In the genomic region with DNA sequence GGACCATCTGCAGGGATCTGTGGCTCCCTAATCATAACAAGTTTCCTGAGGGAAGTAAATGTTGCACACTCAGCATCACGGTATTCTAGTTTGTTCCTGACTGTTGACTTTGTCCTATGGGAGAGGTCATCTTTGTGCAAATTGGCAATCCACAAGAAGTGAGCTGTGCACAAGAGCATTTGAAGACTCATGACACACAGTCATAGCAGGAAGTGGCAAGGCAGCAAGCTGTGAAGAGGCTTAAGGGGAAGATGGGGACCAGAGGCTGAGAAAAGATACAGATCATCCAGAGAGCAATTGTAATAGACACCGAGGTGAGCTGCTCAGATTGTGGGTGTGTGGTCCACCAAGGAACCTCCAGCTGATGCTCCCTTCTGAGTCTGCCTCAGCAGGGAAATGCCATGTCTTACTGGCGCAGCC, we compare ENCODE assay signal across 15 cellular contexts. TPM values are rescaled to one million over a fixed set of nuclear protein-coding genes. Genes with fewer than 3 reads are reported as not detected.
DNase-seq lines count a peak whose midpoint lies in the region; ATAC-seq, FAIRE-seq and TF ChIP-seq lines count a peak whose summit lies in the region.
"Had no signal": no experiment of that assay in that cellular context is flagged by ENCODE, and none has a peak within 500 bp of the region (broad histone marks: within the 10 kb centered on the region; RNA-seq: fewer than 3 reads in every experiment).

No MANE protein-coding gene starts in this region.

- H3K27me3 Mint-ChIP-seq in Caco-2 (ENCODE audit: insufficient read depth, unreplicated experiment): no peaks in the 10 kb centered on the region
- H3K27me3 Mint-ChIP-seq in T-helper 17 cell: peaks cover 37% of the 10 kb centered on the region

- no peak overlapping the region for H3K9ac ChIP-seq in IMR-90 (ENCODE audit: low read depth, low read length)
- no peak overlapping the region for H3K9ac ChIP-seq in K562 (ENCODE audit: insufficient read depth in 1 of 2, low read depth in 2 of 2, low read length in 2 of 2)

- H3K36me3 ChIP-seq in Caco-2 (ENCODE audit: control insufficient read depth, insufficient read depth, low read length) (no peaks in the 10 kb centered on the region), IMR-90 (ENCODE audit: control insufficient read depth, insufficient read depth, low read length) (no peaks in the 10 kb centered on the region), K562 (ENCODE audit: control insufficient read depth, insufficient read depth, low read length) (no peaks in the 10 kb centered on the region), osteoblast (ENCODE audit: insufficient read depth, low read length) (no peaks in the 10 kb centered on the region)
- H3K36me3 ChIP-seq: gastroesophageal sphincter, spleen had no signal

- no peaks in the 10 kb centered on the region for H3K27me3 ChIP-seq in Caco-2 (replicated peaks; ENCODE audit: control insufficient read depth, insufficient read depth, low read length)
- no peaks in the 10 kb centered on the region for H3K27me3 ChIP-seq in IMR-90 (ENCODE audit: control insufficient read depth, insufficient read depth, low read length)
- H3K27me3 ChIP-seq in K562 (ENCODE audit: control insufficient read depth in 2 of 2, insufficient read depth in 2 of 2, low read length in 2 of 2): no peaks in the 10 kb centered on the region
- no peaks in the 10 kb centered on the region for H3K27me3 ChIP-seq in osteoblast (ENCODE audit: insufficient read depth, low read length)
- H3K27me3 ChIP-seq: gastroesophageal sphincter, spleen had no signal

- H3K14ac ChIP-seq in IMR-90 (replicated peaks; ENCODE audit: low read depth, low read length): peak overlapping the region; percentile 69

- peaks cover 20% of the 10 kb centered on the region for H3K9me3 Mint-ChIP-seq in Caco-2 (ENCODE audit: unreplicated experiment)
- H3K9me3 Mint-ChIP-seq: central memory CD8-positive, alpha-beta T cell; mesothelial cell of epicardium had no signal

- CTCF ChIA-PET in Caco-2 (lab: Charles Lee): no interaction called here
- CTCF ChIA-PET in IMR-90 (lab: Yijun Ruan, JAX): no interaction called here
- CTCF ChIA-PET in K562 (lab: Yijun Ruan, JAX; ENCODE audit: low intra/inter-chr PET ratio): no interaction called here

- FAIRE-seq in K562 (lab: Jason Lieb, UNC): no peak

- TF ChIP-seq EP300 in K562 (IDR thresholded peaks at IDR 0.05; ENCODE audit: low read length): no peak

- TF ChIP-seq CTCF in Caco-2 (IDR thresholded peaks at IDR 0.05; ENCODE audit: insufficient read depth in 1 of 2, low read depth in 1 of 2, low read length in 1 of 2, severe bottlenecking in 1 of 2, unreplicated experiment in 1 of 2): no peak
- TF ChIP-seq CTCF in IMR-90 (conservative IDR thresholded peaks at IDR 0.05; ENCODE audit: low read depth, low read length): no peak
- no peak for TF ChIP-seq CTCF in K562 (IDR thresholded peaks at IDR 0.05 in 2 of 3, conservative IDR thresholded peaks at IDR 0.05 in 1 of 3; ENCODE audit: insufficient read depth in 2 of 3, low read depth in 1 of 3, low read length in 3 of 3)
- TF ChIP-seq CTCF in osteoblast (IDR thresholded peaks at IDR 0.05; ENCODE audit: extremely low read depth, low read depth, low read length): no peak

- H2BK20ac ChIP-seq in IMR-90 (ENCODE audit: low read depth, low read length): peak overlapping the region; percentile 28

- no peaks in the 10 kb centered on the region for H3K79me1 ChIP-seq in IMR-90 (ENCODE audit: low read depth in 1 of 2, low read length in 2 of 2)

- 0 out of 2 replicates have a peak overlapping the region, but pooled peaks have one; percentile 25 for H3K4ac ChIP-seq in IMR-90 (ENCODE audit: low read depth, low read length)

- 40% methylated on average over 1 of the region's 3 CpGs; no CpG with 5 or more reads in 1 of the 2 experiments for WGBS in IMR-90 (ENCODE audit: extremely low coverage in 2 of 2, insufficient read length in 1 of 2), 2 experiments
- 39% methylated on average over 3 of the region's 3 CpGs for WGBS in K562 (ENCODE audit: insufficient coverage, low coverage, missing lambda C conversion rate)

- 0 out of 2 replicates have a peak overlapping the region, but pooled peaks have one; percentile 18 for H3K23ac ChIP-seq in IMR-90 (ENCODE audit: low read depth, low read length)

- 0 out of 3 replicates have a peak overlapping the region, but pooled peaks have one; percentile 2 for H2BK15ac ChIP-seq in IMR-90 (ENCODE audit: low read depth, low read length)

- peak overlapping the region; percentile 36; the same call in 1 of the 2 replicates for H2AK5ac ChIP-seq in IMR-90 (ENCODE audit: low read depth, low read length)

- H3K9me1 ChIP-seq in IMR-90 (ENCODE audit: insufficient read depth, low read length) (peaks cover 11% of the 10 kb centered on the region), K562 (ENCODE audit: control insufficient read depth, insufficient read depth, low read length) (no peaks in the 10 kb centered on the region)

- ATAC-seq in IMR-90 (ENCODE audit: low read depth) (peak; percentile 69), K562 (no peak), T-helper 17 cell (no peak), HG02884 (IDR thresholded peaks at IDR 0.05; ENCODE audit: unreplicated experiment) (no peak)
- ATAC-seq: gastroesophageal sphincter had no signal

- H3K79me2 ChIP-seq in K562 (ENCODE audit: control insufficient read depth, insufficient read depth, low read length) (no peaks in the 10 kb centered on the region), osteoblast (ENCODE audit: insufficient read depth, low read length) (no peaks in the 10 kb centered on the region)

- H3K56ac ChIP-seq in IMR-90 (ENCODE audit: extremely low read depth, insufficient read depth, low read length): no peak overlapping the region

- H4K5ac ChIP-seq in IMR-90 (ENCODE audit: low read depth, low read length): peak overlapping the region; percentile 65

- no peak overlapping the region for H3K4me3 ChIP-seq in Caco-2 (ENCODE audit: low read depth, low read length)
- no peak overlapping the region for H3K4me3 ChIP-seq in IMR-90 (ENCODE audit: insufficient read depth, low read depth, low read length)
- no peak overlapping the region for H3K4me3 ChIP-seq in K562
- H3K4me3 ChIP-seq in osteoblast (ENCODE audit: insufficient read depth, low read length): no peak overlapping the region
- H3K4me3 ChIP-seq: gastroesophageal sphincter, spleen had no signal

- H4K8ac ChIP-seq in IMR-90 (ENCODE audit: low read depth in 2 of 2, low read length in 2 of 2): peak overlapping the region in 1 of 2 experiments; percentile 47; a peak in 1 of 4 replicates

- POLR2A ChIA-PET in Caco-2 (lab: Charles Lee): no interaction called here
- POLR2A ChIA-PET in IMR-90 (lab: Charles Lee; ENCODE audit: unreplicated experiment): no interaction called here
- POLR2A ChIA-PET in K562 (lab: Yijun Ruan, JAX): interaction anchor here (1.2 kb wide), 1 partner anchor 21 kb away, joined by 3 read pairs; no protein-coding TSS in a partner anchor

- DNase-seq in Caco-2: no peak
- peak; percentile 84 for DNase-seq in IMR-90
- DNase-seq in K562 (ENCODE audit: extremely low read depth in 1 of 4, low spot score in 3 of 4): no peak
- DNase-seq in osteoblast (ENCODE audit: insufficient read length, low spot score, missing footprints): peak; percentile 54
- no peak for DNase-seq in superior temporal gyrus (ENCODE audit: extremely low spot score)
- DNase-seq in T-helper 17 cell: no peak
- DNase-seq: NCI-H2171; Right ventricle myocardium superior; spleen; stimulated activated naive CD4-positive, alpha-beta T cell had no signal

- H3K4me1 Mint-ChIP-seq in Caco-2 (ENCODE audit: low read depth, unreplicated experiment) (peaks cover 49% of the 10 kb centered on the region), T-helper 17 cell (no peaks in the 10 kb centered on the region)
- H3K4me1 Mint-ChIP-seq: central memory CD8-positive, alpha-beta T cell had no signal

- H3K4me2 ChIP-seq in IMR-90 (ENCODE audit: low read depth, low read length): no peak overlapping the region
- no peak overlapping the region for H3K4me2 ChIP-seq in K562 (ENCODE audit: insufficient read depth, low read length)
- no peak overlapping the region for H3K4me2 ChIP-seq in osteoblast (ENCODE audit: insufficient read depth, low read length)

- TF ChIP-seq POLR2A in IMR-90 (IDR thresholded peaks at IDR 0.05; ENCODE audit: low read depth, low read length) (no peak), K562 (conservative IDR thresholded peaks at IDR 0.05) (no peak)

- BruUV-seq in Caco-2 (replicated peaks; lab: Mats Ljungman, UMichigan) (no TSS peak), IMR-90 (replicated peaks; lab: Mats Ljungman, UMichigan) (no TSS peak), K562 (replicated peaks; lab: Mats Ljungman, UMichigan) (no TSS peak)

- peak overlapping the region; percentile 36; the same call in 1 of the 2 replicates for H2BK120ac ChIP-seq in IMR-90 (ENCODE audit: low read depth, low read length)

- H3K9me3 ChIP-seq in Caco-2 (no peaks in the 10 kb centered on the region), IMR-90 (ENCODE audit: control insufficient read depth, insufficient read depth, low read length) (no peaks in the 10 kb centered on the region), K562 (replicated peaks; ENCODE audit: control insufficient read depth, insufficient read depth, low read depth, low read length) (no peaks in the 10 kb centered on the region), osteoblast (ENCODE audit: low read depth, low read length) (no peaks in the 10 kb centered on the region), T-helper 17 cell (ENCODE audit: control insufficient read depth, low read length, poor library complexity, severe bottlenecking) (no peaks in the 10 kb centered on the region)
- H3K9me3 ChIP-seq: gastroesophageal sphincter, spleen had no signal

- H3K18ac ChIP-seq in IMR-90 (ENCODE audit: low read depth, low read length): no peak overlapping the region

- H4K91ac ChIP-seq in IMR-90 (ENCODE audit: insufficient read depth, low read depth, low read length): no peak overlapping the region

- H2AFZ ChIP-seq in IMR-90 (replicated peaks; ENCODE audit: low read length, poor library complexity) (peak overlapping the region; percentile 55), K562 (ENCODE audit: low read depth, low read length) (no peak overlapping the region), osteoblast (ENCODE audit: low read length) (no peak overlapping the region)

- TF ChIP-seq RAD21 in IMR-90 (IDR thresholded peaks at IDR 0.05; ENCODE audit: low read length) (no peak), K562 (CRISPR knock-in tag; conservative IDR thresholded peaks at IDR 0.05 in 1 of 2, IDR thresholded peaks at IDR 0.05 in 1 of 2) (no peak)

- in situ Hi-C loops in IMR-90 (cut with MboI; ENCODE audit: low sequenced_read_pairs) (no loop called here), K562 (cut with MboI) (no loop called here)

- dilution Hi-C loops in IMR-90 (cut with HindIII; ENCODE audit: low sequenced_read_pairs, unreplicated experiment): no loop called here

- H3K27ac Mint-ChIP-seq in Caco-2 (ENCODE audit: unreplicated experiment) (peak overlapping the region; percentile 39), T-helper 17 cell (no peak overlapping the region)
- H3K27ac Mint-ChIP-seq: mesothelial cell of epicardium had no signal

- H2AK9ac ChIP-seq in IMR-90 (replicated peaks; ENCODE audit: low read depth, low read length, poor library complexity): no peak overlapping the region

- intact Hi-C loops in Caco-2 (cut with micrococcal nuclease; ENCODE audit: unreplicated experiment): loop anchor here (10.0 kb wide), 1 partner anchor 82 kb away; no protein-coding TSS in a partner anchor
- intact Hi-C loops in IMR-90 (cut with micrococcal nuclease): no loop called here
- intact Hi-C loops in K562 (cut with micrococcal nuclease): no loop called here

- peak overlapping the region; percentile 23 for H3K27ac ChIP-seq in IMR-90 (ENCODE audit: insufficient read depth, low read length)
- H3K27ac ChIP-seq in K562 (ENCODE audit: extremely low read depth, low read depth, low read length): no peak overlapping the region
- no peak overlapping the region for H3K27ac ChIP-seq in osteoblast (ENCODE audit: low read depth, low read length)
- H3K27ac ChIP-seq: spleen had no signal

- H2BK5ac ChIP-seq in IMR-90 (ENCODE audit: low read depth, low read length, poor library complexity, severe bottlenecking): no peak overlapping the region

- H3K36me3 Mint-ChIP-seq in Caco-2 (ENCODE audit: insufficient read depth, unreplicated experiment) (no peaks in the 10 kb centered on the region), T-helper 17 cell (ENCODE audit: low read depth) (no peaks in the 10 kb centered on the region)
- H3K36me3 Mint-ChIP-seq: mesothelial cell of epicardium had no signal

- peaks cover 46% of the 10 kb centered on the region for H3K4me1 ChIP-seq in Caco-2
- peaks cover 9% of the 10 kb centered on the region for H3K4me1 ChIP-seq in IMR-90 (ENCODE audit: control insufficient read depth, insufficient read depth, low read length)
- H3K4me1 ChIP-seq in K562 (replicated peaks in 1 of 2; ENCODE audit: control insufficient read depth in 2 of 2, insufficient read depth in 2 of 2, low read length in 2 of 2): peaks cover 5 to 9% of the 10 kb centered on the region in 2 experiments; a peak in 3 of 5 replicates
- peaks cover 8% of the 10 kb centered on the region for H3K4me1 ChIP-seq in osteoblast (ENCODE audit: insufficient read depth, low read length)

- H3K4me3 Mint-ChIP-seq in Caco-2 (ENCODE audit: unreplicated experiment): no peak overlapping the region
- H3K4me3 Mint-ChIP-seq in T-helper 17 cell: no peak overlapping the region
- H3K4me3 Mint-ChIP-seq: central memory CD8-positive, alpha-beta T cell; mesothelial cell of epicardium had no signal

- H4K20me1 ChIP-seq in IMR-90 (ENCODE audit: insufficient read depth, low read length) (no peaks in the 10 kb centered on the region), K562 (replicated peaks; ENCODE audit: control insufficient read depth, insufficient read depth, low read length) (no peaks in the 10 kb centered on the region), osteoblast (ENCODE audit: insufficient read depth, low read length) (no peaks in the 10 kb centered on the region)

RNA-seq across cellular contexts. Expression of a gene that starts 2.7 kb away (rescaled TPM):
- total RNA-seq in Caco-2 (2022): not detected in 2 replicates
- not detected in 2 replicates for total RNA-seq in IMR-90 (2012; rRNA removed)
- polyA plus RNA-seq in IMR-90 (2012; rRNA removed): not detected in 2 replicates
- polyA plus RNA-seq in IMR-90 (2012; cell fraction: cytosol; rRNA removed): not detected in 2 replicates
- polyA plus RNA-seq in IMR-90 (2012; cell fraction: nucleus; rRNA removed; ENCODE audit: low replicate concordance): not detected in 2 replicates
- not detected in 2 replicates for total RNA-seq in K562 (2011; cell fraction: chromatin; rRNA removed; ENCODE audit: low replicate concordance)
- total RNA-seq in K562 (2011; cell fraction: nucleolus; rRNA removed): not detected in 2 replicates
- total RNA-seq in K562 (2011; cell fraction: nucleoplasm; rRNA removed): not detected in 2 replicates
- total RNA-seq in K562 (2014; rRNA removed): not detected in 2 replicates
- not detected in 2 replicates for total RNA-seq in K562 (2014; rRNA removed; fragmentation: Illumina TruSeq; extraction: Trizol)
- total RNA-seq in K562 (2015; rRNA removed; fragmentation: Illumina TruSeq; extraction: Trizol): not detected in 2 replicates
- not detected in 2 replicates for total RNA-seq in K562 (2021)
- not detected in 2 replicates for polyA plus RNA-seq in K562 (2011; rRNA removed)
- polyA plus RNA-seq in K562 (2011; cell fraction: cytosol; rRNA removed): not detected in 2 replicates
- not detected in 2 replicates for polyA plus RNA-seq in K562 (2011; cell fraction: nucleus; rRNA removed)
- not detected in 2 replicates for polyA plus RNA-seq in K562 (2012)
- not detected in 2 replicates for polyA plus RNA-seq in K562 (2014; fragmentation: Illumina TruSeq; extraction: Trizol)
- not detected for polyA plus RNA-seq in K562 (2014; fragmentation: Nextera tagmentation; extraction: Ambion mirVana)
- polyA plus RNA-seq in K562 (2014; rRNA removed): not detected in 2 replicates
- polyA minus RNA-seq in K562 (2011; rRNA and poly(A)+ RNA removed): not detected in 2 replicates
- not detected in 2 replicates for polyA minus RNA-seq in K562 (2011; cell fraction: cytosol; rRNA and poly(A)+ RNA removed)
- polyA minus RNA-seq in K562 (2011; cell fraction: nucleus; rRNA and poly(A)+ RNA removed): not detected in 2 replicates
- not detected in 2 replicates for total RNA-seq in osteoblast
- total RNA-seq in T-helper 17 cell: not detected
- total RNA-seq: activated CD8-positive, alpha-beta memory T cell treated with anti-CD3 and anti-CD28 coated beads for 36 hours; gastroesophageal sphincter; mesothelial cell of epicardium; Right ventricle myocardium superior; spleen had no signal
- polyA plus RNA-seq: spleen had no signal

Comparison
In these comparisons a context has a peak if more than half of its experiments do, and no peak if none do; other contexts are left out.
1. DNase-seq: peak in IMR-90 (single experiment) and osteoblast (single experiment); none in Caco-2 (0 of 2), K562 (0 of 4), superior temporal gyrus (single experiment) and T-helper 17 cell (0 of 3).